ENCODE assay signal across 27 cellular contexts in genomic region chr20:33651562-33652048, GRCh38. TPM values are rescaled to one million over a fixed set of nuclear protein-coding genes. Genes with fewer than 3 reads are reported as not detected.
DNase-seq lines count a peak whose midpoint lies in the region; ATAC-seq, FAIRE-seq and TF ChIP-seq lines count a peak whose summit lies in the region.
"Had no signal": no experiment of that assay in that cellular context is flagged by ENCODE, and none has a peak within 500 bp of the region (broad histone marks: within the 10 kb centered on the region; RNA-seq: fewer than 3 reads in every experiment).

No MANE protein-coding gene starts in this region.

- TF ChIP-seq EP300 in Ishikawa (IDR thresholded peaks at IDR 0.05; ENCODE audit: borderline replicate concordance) (no peak), GM12878 (IDR thresholded peaks at IDR 0.05; ENCODE audit: borderline replicate concordance in 1 of 2, control insufficient read depth in 1 of 2, low read depth in 2 of 2, low read length in 2 of 2) (no peak)

- H3K27ac ChIP-seq in GM12878 (ENCODE audit: control insufficient read depth, insufficient read depth) (no peak overlapping the region), spleen (no peak overlapping the region)
- H3K27ac ChIP-seq: esophagus muscularis mucosa, gastroesophageal sphincter, ovary, sigmoid colon, SJCRH30, tibial artery, WERI-Rb-1 had no signal

- ATAC-seq in GM12878, result no peak
- ATAC-seq: gastroesophageal sphincter had no signal

- CTCF ChIA-PET in GM12878 (lab: Yijun Ruan, JAX), result interaction anchor here (1.1 to 5.6 kb wide), 3 partner anchors 16 to 194 kb away, joined by 4 to 41 read pairs (median 17); partner anchors contain the start of genes ACTL10 and CBFA2T2

- TF ChIP-seq CTCF in GM12878 (IDR thresholded peaks at IDR 0.05 in 2 of 3, conservative IDR thresholded peaks at IDR 0.05 in 1 of 3; ENCODE audit: control insufficient read depth in 2 of 3, extremely low read depth in 1 of 3, insufficient read depth in 1 of 3, low read depth in 3 of 3, low read length in 3 of 3), result no peak
- no peak for TF ChIP-seq CTCF in spleen (IDR thresholded peaks at IDR 0.05 in 8 of 11, conservative IDR thresholded peaks at IDR 0.05 in 3 of 11)

- no peaks in the 10 kb centered on the region for H3K36me3 ChIP-seq in GM12878 (ENCODE audit: control insufficient read depth in 2 of 2, insufficient read depth in 2 of 2, low read length in 1 of 2)
- H3K36me3 ChIP-seq in spleen, result peaks cover 0 to 23% (median 0%) of the 10 kb centered on the region in 6 donors
- H3K36me3 ChIP-seq: HAP-1, ovary, sigmoid colon, SJCRH30, WERI-Rb-1 had no signal

- no peaks in the 10 kb centered on the region for H3K9me3 ChIP-seq in GM12878 (replicated peaks; ENCODE audit: control insufficient read depth, insufficient read depth, low read length)
- no peaks in the 10 kb centered on the region for H3K9me3 ChIP-seq in spleen
- H3K9me3 ChIP-seq: esophagus muscularis mucosa, gastroesophageal sphincter, HAP-1, ovary, sigmoid colon, SJCRH30, tibial artery had no signal

- no peak for TF ChIP-seq RAD21 in Ishikawa (IDR thresholded peaks at IDR 0.05; ENCODE audit: low read depth)
- no peak for TF ChIP-seq RAD21 in GM12878 (IDR thresholded peaks at IDR 0.05; ENCODE audit: insufficient read depth, low read depth, low read length)

- no peak overlapping the region for H2AFZ ChIP-seq in GM12878 (ENCODE audit: control insufficient read depth, low read depth, low read length)

- H3K4me1 ChIP-seq in GM12878 (ENCODE audit: control insufficient read depth, insufficient read depth, low read length) (peaks cover 38% of the 10 kb centered on the region), spleen (peaks cover 0 to 39% (median 17%) of the 10 kb centered on the region in 6 donors)
- H3K4me1 ChIP-seq: HAP-1, SJCRH30 had no signal

- in situ Hi-C loops in GM12878 (cut with MboI), result loop anchor here (5.0 kb wide), 1 partner anchor 199 kb away; no protein-coding TSS in a partner anchor

- intact Hi-C loops in GM12878 (cut with micrococcal nuclease; ENCODE audit: unreplicated experiment) (loop anchor here (5.0 kb wide), 1 partner anchor 134 kb away; no protein-coding TSS in a partner anchor), spleen (cut with DNase I; ENCODE audit: low total_unique reads) (loop anchor here (5.0 kb wide), 1 partner anchor 194 kb away; no protein-coding TSS in a partner anchor)

- no peak for TF ChIP-seq POLR2A in GM12878 (IDR thresholded peaks at IDR 0.05; ENCODE audit: low read depth, low read length)
- TF ChIP-seq POLR2A in spleen (IDR thresholded peaks at IDR 0.05), result no peak

- no peak overlapping the region for H3K4me3 ChIP-seq in GM12878
- H3K4me3 ChIP-seq in spleen, result no peak overlapping the region
- H3K4me3 ChIP-seq: esophagus muscularis mucosa, gastroesophageal sphincter, HAP-1, ovary, sigmoid colon, SJCRH30, tibial artery had no signal

- SMC1A ChIA-PET in GM12878 (lab: Charles Lee; ENCODE audit: uncharacterized antibody, unreplicated experiment), result no interaction called here

- peak overlapping the region; percentile 13 for H3K4me2 ChIP-seq in GM12878 (ENCODE audit: control insufficient read depth, insufficient read depth)

- RAD21 ChIA-PET in GM12878 (lab: Charles Lee; ENCODE audit: unreplicated experiment), result interaction anchor here (0.7 to 3.6 kb wide), 3 partner anchors 12 to 179 kb away, joined by 3 to 13 read pairs (median 10); partner anchors contain the start of gene ACTL10

- H3K9ac ChIP-seq in GM12878 (ENCODE audit: control insufficient read depth, insufficient read depth, low read length), result no peak overlapping the region

- no peaks in the 10 kb centered on the region for H3K79me2 ChIP-seq in GM12878 (ENCODE audit: control insufficient read depth, insufficient read depth, low read length)

- 96% methylated on average over 13 of the region's 13 CpGs for WGBS in GM12878 (ENCODE audit: insufficient coverage, insufficient replicate concordance, low lambda C conversion rate, missing lambda C conversion rate)
- 77 to 82% (median 81%) methylated on average over 13 of the region's 13 CpGs for WGBS in spleen, 5 donors

- H4K20me1 ChIP-seq in GM12878 (ENCODE audit: control insufficient read depth, insufficient read depth), result peaks cover 4% of the 10 kb centered on the region; the same call in 1 of the 2 replicates

- POLR2A ChIA-PET in GM12878 (lab: Charles Lee), result interaction anchor here (0.6 kb wide), 1 partner anchor 55 kb away, joined by 4 read pairs; no protein-coding TSS in a partner anchor

- FAIRE-seq in GM12878 (lab: Jason Lieb, UNC), result no peak

- peak; percentile 43 for DNase-seq in NCI-H774 (lab: John Stamatoyannopoulos, UW)
- no peak for DNase-seq in GM12878 (ENCODE audit: low read depth, low spot score)
- DNase-seq in spleen, result peak; percentile 20
- DNase-seq in NCI-H526 (lab: John Stamatoyannopoulos, UW), result no peak
- DNase-seq in dermis blood vessel endothelial cell, result no peak
- no peak for DNase-seq in NCI-H748 (lab: John Stamatoyannopoulos, UW; ENCODE audit: unreplicated experiment)
- DNase-seq: activated CD8-positive, alpha-beta T cell treated with anti-CD3 and anti-CD28 coated beads for 36 hours; activated naive CD4-positive, alpha-beta T cell treated with anti-CD3 and anti-CD28 coated beads, Interleukin-2, amount 10 ng/mL, durations not matched to agents 7 days and 5 days; activated T-cell treated with anti-CD3 and anti-CD28 coated beads, Interleukin-2, amount 50 U/mL, for 4 hours; AML-193; anterior cingulate cortex; effector CD4-positive, alpha-beta T cell; NCI-H1092 treated with DMSO at 0.1 percent for 48 hours; ovary; stimulated activated naive CD4-positive, alpha-beta T cell treated with Interleukin-2 at 50 U/mL for 16 hours; T-helper 1 cell; tibial artery; WERI-Rb-1 had no signal

- no TSS peak for BruUV-seq in GM12878 (replicated peaks; lab: Mats Ljungman, UMichigan)

- H3K27me3 ChIP-seq in GM12878 (replicated peaks in 1 of 2; ENCODE audit: control insufficient read depth in 2 of 2, insufficient read depth in 2 of 2, low read length in 1 of 2) (peaks cover 0 to 2% of the 10 kb centered on the region in 2 experiments; a peak in 2 of 4 replicates), spleen (replicated peaks in 1 of 7) (no peaks in the 10 kb centered on the region)
- H3K27me3 ChIP-seq: esophagus muscularis mucosa, gastroesophageal sphincter, ovary, sigmoid colon, SJCRH30, tibial artery had no signal

RNA-seq across cellular contexts. Expression of gene C20orf144, which starts 10.5 kb away (rescaled TPM):
- 0.38 and 0.54 TPM in 2 replicates for total RNA-seq in GM12878 (2013; cell fraction: nucleolus; rRNA removed)
- total RNA-seq in GM12878 (2014; rRNA removed), result 0.27 TPM in 1 of 2 replicates, not detected in the other
- total RNA-seq in GM12878 (2014; rRNA removed; fragmentation: Illumina TruSeq; extraction: Trizol), result 0.05 and 0.13 TPM in 2 replicates
- 0.11 and 0.23 TPM in 2 replicates for total RNA-seq in GM12878 (2021)
- polyA plus RNA-seq in GM12878 (2011; ENCODE audit: low read depth), result not detected
- polyA plus RNA-seq in GM12878 (2011; rRNA removed), result 0.07 and 0.12 TPM in 2 replicates
- 0.10 and 0.22 TPM in 2 replicates for polyA plus RNA-seq in GM12878 (2011; cell fraction: cytosol; rRNA removed)
- 0.25 and 0.38 TPM in 2 replicates for polyA plus RNA-seq in GM12878 (2011; cell fraction: nucleus; rRNA removed)
- polyA plus RNA-seq in GM12878 (2012), result 0.13 and 0.15 TPM in 2 replicates
- 0.17 and 0.24 TPM in 2 replicates for polyA plus RNA-seq in GM12878 (2014; fragmentation: Illumina TruSeq; extraction: Trizol)
- under 1 TPM in 1 of 2 experiments, not detected in 1; 0.04 TPM for polyA plus RNA-seq in GM12878 (2014; fragmentation: Nextera tagmentation; extraction: Ambion mirVana)
- polyA plus RNA-seq in GM12878 (2014; rRNA removed), result 0.27 and 0.61 TPM in 2 replicates
- under 1 TPM; 0.32 to 0.62 TPM for polyA plus RNA-seq in GM12878 (2016; fragmentation: Nextera tagmentation; extraction: Ambion mirVana)
- 1.0 and 1.1 TPM in 2 replicates for polyA minus RNA-seq in GM12878 (2011; rRNA and poly(A)+ RNA removed)
- polyA minus RNA-seq in GM12878 (2011; cell fraction: cytosol; rRNA and poly(A)+ RNA removed), result 0.53 TPM in 1 of 2 replicates, not detected in the other
- polyA minus RNA-seq in GM12878 (2011; cell fraction: nucleus; rRNA and poly(A)+ RNA removed), result 1.1 and 1.3 TPM in 2 replicates
- under 1 TPM in 1 of 7 donors, not detected in 6; 0.14 TPM for total RNA-seq in spleen
- polyA plus RNA-seq in spleen, result under 1 TPM in 2 of 3 donors, not detected in 1; 0.06 to 0.09 TPM
- total RNA-seq in dermis blood vessel endothelial cell, result 0.05 TPM in 1 of 2 replicates, not detected in the other
- total RNA-seq: Daoy, gastroesophageal sphincter, kidney epithelial cell, NCI-H460 had no signal

RNA-seq across cellular contexts. Expression of gene ACTL10, which starts 15.1 kb away (rescaled TPM):
- total RNA-seq in GM12878 (2013; cell fraction: nucleolus; rRNA removed), result 2.4 TPM in 2 replicates
- total RNA-seq in GM12878 (2014; rRNA removed) (4.3 and 5.0 TPM in 2 replicates), GM12878 (2014; rRNA removed; fragmentation: Illumina TruSeq; extraction: Trizol) (0.28 and 0.49 TPM in 2 replicates), GM12878 (2021) (3.6 and 3.7 TPM in 2 replicates), spleen (1 to 10 TPM; 1.1 to 3.5 (median 2.0) TPM), dermis blood vessel endothelial cell (1.9 and 2.2 TPM in 2 replicates)
- polyA plus RNA-seq in GM12878 (2011; ENCODE audit: low read depth), result not detected
- polyA plus RNA-seq in GM12878 (2011; rRNA removed) (0.04 and 0.12 TPM in 2 replicates), GM12878 (2014; fragmentation: Illumina TruSeq; extraction: Trizol) (0.21 TPM in 1 of 2 replicates, not detected in the other), GM12878 (2014; fragmentation: Nextera tagmentation; extraction: Ambion mirVana) (under 1 TPM; 0.16 to 0.46 TPM), GM12878 (2014; rRNA removed) (1.3 and 2.4 TPM in 2 replicates), GM12878 (2016; fragmentation: Nextera tagmentation; extraction: Ambion mirVana) (1 to 10 TPM; 3.6 to 4.7 TPM), spleen (1 to 10 TPM; 1.3 to 3.5 (median 2.9) TPM)
- 0.19 and 0.22 TPM in 2 replicates for polyA plus RNA-seq in GM12878 (2011; cell fraction: cytosol; rRNA removed)
- polyA plus RNA-seq in GM12878 (2011; cell fraction: nucleus; rRNA removed), result 0.61 and 1.0 TPM in 2 replicates
- 0.90 and 1.2 TPM in 2 replicates for polyA plus RNA-seq in GM12878 (2012)
- polyA minus RNA-seq in GM12878 (2011; rRNA and poly(A)+ RNA removed), result 0.22 and 0.62 TPM in 2 replicates
- 0.53 and 0.83 TPM in 2 replicates for polyA minus RNA-seq in GM12878 (2011; cell fraction: cytosol; rRNA and poly(A)+ RNA removed)
- 2.9 and 5.5 TPM in 2 replicates for polyA minus RNA-seq in GM12878 (2011; cell fraction: nucleus; rRNA and poly(A)+ RNA removed)
- total RNA-seq: NCI-H460 had no signal

RNA-seq across cellular contexts. Expression of gene NECAB3, which starts 22.6 kb away (rescaled TPM):
- 19.3 and 24.9 TPM in 2 replicates for total RNA-seq in GM12878 (2013; cell fraction: nucleolus; rRNA removed)
- 14.3 and 15.6 TPM in 2 replicates for total RNA-seq in GM12878 (2014; rRNA removed)
- 7.3 and 7.6 TPM in 2 replicates for total RNA-seq in GM12878 (2014; rRNA removed; fragmentation: Illumina TruSeq; extraction: Trizol)
- total RNA-seq in GM12878 (2021), result 13.6 and 14.2 TPM in 2 replicates
- 1.4 TPM for polyA plus RNA-seq in GM12878 (2011; ENCODE audit: low read depth)
- polyA plus RNA-seq in GM12878 (2011; rRNA removed), result 2.1 and 3.6 TPM in 2 replicates
- 5.9 and 8.1 TPM in 2 replicates for polyA plus RNA-seq in GM12878 (2011; cell fraction: cytosol; rRNA removed)
- 30.0 and 35.4 TPM in 2 replicates for polyA plus RNA-seq in GM12878 (2011; cell fraction: nucleus; rRNA removed)
- polyA plus RNA-seq in GM12878 (2012), result 5.9 and 6.9 TPM in 2 replicates
- polyA plus RNA-seq in GM12878 (2014; fragmentation: Illumina TruSeq; extraction: Trizol), result 3.4 and 4.6 TPM in 2 replicates
- 1 to 10 TPM in 1 of 2 experiments, under 1 TPM in 1; 0.21 to 1.3 TPM for polyA plus RNA-seq in GM12878 (2014; fragmentation: Nextera tagmentation; extraction: Ambion mirVana)
- polyA plus RNA-seq in GM12878 (2014; rRNA removed), result 14.5 and 17.0 TPM in 2 replicates
- 1 to 10 TPM; 7.0 to 8.5 TPM for polyA plus RNA-seq in GM12878 (2016; fragmentation: Nextera tagmentation; extraction: Ambion mirVana)
- polyA minus RNA-seq in GM12878 (2011; rRNA and poly(A)+ RNA removed), result 2.5 and 8.5 TPM in 2 replicates
- polyA minus RNA-seq in GM12878 (2011; cell fraction: cytosol; rRNA and poly(A)+ RNA removed), result 3.2 and 5.5 TPM in 2 replicates
- 8.0 and 9.9 TPM in 2 replicates for polyA minus RNA-seq in GM12878 (2011; cell fraction: nucleus; rRNA and poly(A)+ RNA removed)
- total RNA-seq in spleen, result 10 to 100 TPM; 14.0 to 39.0 (median 18.8) TPM
- polyA plus RNA-seq in spleen, result 10 to 100 TPM in 2 of 3 donors, 1 to 10 TPM in 1; 8.6 to 22.7 (median 11.0) TPM
- 10.2 and 12.4 TPM in 2 replicates for total RNA-seq in dermis blood vessel endothelial cell

RNA-seq across cellular contexts. Expression of gene E2F1, which starts 34.6 kb away (rescaled TPM):
- 8.1 and 11.3 TPM in 2 replicates for total RNA-seq in GM12878 (2013; cell fraction: nucleolus; rRNA removed)
- total RNA-seq in GM12878 (2014; rRNA removed) (31.6 and 36.7 TPM in 2 replicates), GM12878 (2014; rRNA removed; fragmentation: Illumina TruSeq; extraction: Trizol) (22.8 and 26.1 TPM in 2 replicates), GM12878 (2021) (41.5 and 43.2 TPM in 2 replicates), spleen (1 to 10 TPM; 2.5 to 6.9 (median 4.5) TPM), dermis blood vessel endothelial cell (11.2 and 16.1 TPM in 2 replicates)
- 7.8 TPM for polyA plus RNA-seq in GM12878 (2011; ENCODE audit: low read depth)
- polyA plus RNA-seq in GM12878 (2011; rRNA removed) (10.0 and 17.8 TPM in 2 replicates), GM12878 (2014; fragmentation: Illumina TruSeq; extraction: Trizol) (13.0 and 21.6 TPM in 2 replicates), GM12878 (2014; fragmentation: Nextera tagmentation; extraction: Ambion mirVana) (1 to 10 TPM in 1 of 2 experiments, under 1 TPM in 1; 0.29 to 2.1 TPM), GM12878 (2014; rRNA removed) (50.2 and 55.4 TPM in 2 replicates), GM12878 (2016; fragmentation: Nextera tagmentation; extraction: Ambion mirVana) (10 to 100 TPM in 1 of 2 experiments, 1 to 10 TPM in 1; 3.2 to 16.7 TPM), spleen (1 to 10 TPM; 3.4 to 6.2 (median 5.6) TPM)
- polyA plus RNA-seq in GM12878 (2011; cell fraction: cytosol; rRNA removed), result 21.2 and 29.9 TPM in 2 replicates
- 53.2 and 72.7 TPM in 2 replicates for polyA plus RNA-seq in GM12878 (2011; cell fraction: nucleus; rRNA removed)
- polyA plus RNA-seq in GM12878 (2012), result 17.4 and 23.4 TPM in 2 replicates
- polyA minus RNA-seq in GM12878 (2011; rRNA and poly(A)+ RNA removed), result 11.0 and 14.8 TPM in 2 replicates
- 7.5 and 8.4 TPM in 2 replicates for polyA minus RNA-seq in GM12878 (2011; cell fraction: cytosol; rRNA and poly(A)+ RNA removed)
- 5.9 and 9.2 TPM in 2 replicates for polyA minus RNA-seq in GM12878 (2011; cell fraction: nucleus; rRNA and poly(A)+ RNA removed)

Comparison
In these comparisons a context has a peak if more than half of its experiments do, and no peak if none do; other contexts are left out.
1. DNase-seq: peak in NCI-H774 (single experiment) and spleen (single experiment); none in GM12878 (single experiment), NCI-H526 (0 of 2), dermis blood vessel endothelial cell (single experiment) and NCI-H748 (single experiment).